In the genomic region with DNA sequence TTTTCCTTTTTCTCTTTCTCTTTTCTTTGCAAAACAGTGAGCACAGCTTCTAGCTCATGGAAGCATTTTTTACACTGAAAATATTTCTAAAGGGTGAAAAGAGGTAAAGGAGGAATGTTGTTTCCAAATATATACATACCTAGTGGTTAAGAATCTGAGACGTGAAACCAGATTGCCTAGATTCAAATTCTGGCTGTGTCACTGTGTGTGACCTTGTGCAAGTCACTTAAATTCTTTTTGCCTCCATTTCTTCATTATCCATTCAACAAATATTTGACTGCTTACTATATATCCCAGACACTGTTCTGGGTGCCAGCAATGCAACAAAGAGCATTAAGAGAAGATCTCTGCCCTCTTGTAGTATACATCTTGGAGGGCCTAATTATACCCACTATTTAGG, we compare ENCODE assay signal across 23 cellular contexts. TPM values are rescaled to one million over a fixed set of nuclear protein-coding genes. Genes with fewer than 3 reads are reported as not detected.
DNase-seq lines count a peak whose midpoint lies in the region; ATAC-seq and TF ChIP-seq lines count a peak whose summit lies in the region.
"Had no signal": no experiment of that assay in that cellular context is flagged by ENCODE, and none has a peak within 500 bp of the region (broad histone marks: within the 10 kb centered on the region; RNA-seq: fewer than 3 reads in every experiment).

No MANE protein-coding gene starts in this region.

- H3K4me3 ChIP-seq in AG04449 (ENCODE audit: low read depth, low read length) (no peak overlapping the region), fibroblast of villous mesenchyme (ENCODE audit: low read depth, low read length) (no peak overlapping the region), upper lobe of left lung (no peak overlapping the region)
- H3K4me3 ChIP-seq: K562 had no signal

- no peaks in the 10 kb centered on the region for H3K9me3 ChIP-seq in upper lobe of left lung

- no peak for TF ChIP-seq EP300 in upper lobe of left lung (IDR thresholded peaks at IDR 0.05)

- TF ChIP-seq POLR2A in upper lobe of left lung (IDR thresholded peaks at IDR 0.05): no peak

- CTCF ChIA-PET in AG04449 (lab: Yijun Ruan, JAX): no interaction called here

- WGBS in upper lobe of left lung, 2 donors: 70 to 88% methylated on average over 1 of the region's 1 CpG

- peak; percentile 34 for DNase-seq in AG04449 (ENCODE audit: low read depth, low spot score)
- DNase-seq in HCEC 1CT: peak; percentile 18
- peak; percentile 15 for DNase-seq in amniotic epithelial cell (ENCODE audit: low read depth)
- DNase-seq in fibroblast of villous mesenchyme (ENCODE audit: low read depth): peak; percentile 29
- no peak for DNase-seq in upper lobe of left lung
- no peak for DNase-seq in cortex of kidney (lab: John Stamatoyannopoulos, UW)
- DNase-seq: ACHN, GF-D8, GOT3, NCI-H1105, NCI-H146, NCI-H2029, NCI-H2227 treated with DMSO at 0.1 percent for 48 hours, NCI-H510A, NCI-H748 treated with DMSO at 0.1 percent for 48 hours, SIG-M5 had no signal

- H3K4me1 ChIP-seq in upper lobe of left lung: peaks cover 3 to 12% (median 4%) of the 10 kb centered on the region in 4 donors

- no peaks in the 10 kb centered on the region for H3K27me3 ChIP-seq in upper lobe of left lung

- no peaks in the 10 kb centered on the region for H3K36me3 ChIP-seq in upper lobe of left lung

- no peak for ATAC-seq in upper lobe of left lung (ENCODE audit: low FRiP score in 2 of 2)
- no peak for ATAC-seq in GM19328 (IDR thresholded peaks at IDR 0.05; ENCODE audit: unreplicated experiment)
- ATAC-seq in GM21381 (IDR thresholded peaks at IDR 0.05; ENCODE audit: unreplicated experiment): no peak
- ATAC-seq: HCT116, K562, Panc1, SK-N-SH treated with all-trans-retinoic acid at 6 μM for 48 hours had no signal

- POLR2A ChIA-PET in AG04449 (lab: Yijun Ruan, JAX): no interaction called here

- no peak for TF ChIP-seq CTCF in AG04449 (IDR thresholded peaks at IDR 0.05; ENCODE audit: insufficient read depth, low read length, missing control alignments)
- no peak for TF ChIP-seq CTCF in fibroblast of villous mesenchyme (IDR thresholded peaks at IDR 0.05; ENCODE audit: insufficient read depth, low read depth, low read length)
- no peak for TF ChIP-seq CTCF in upper lobe of left lung (IDR thresholded peaks at IDR 0.05)

- no peak overlapping the region for H3K27ac ChIP-seq in upper lobe of left lung
- H3K27ac ChIP-seq: 22Rv1 had no signal

RNA-seq across cellular contexts. Expression of a gene that starts 53.3 kb away (rescaled TPM):
- total RNA-seq in fibroblast of villous mesenchyme: 23.8 and 41.9 TPM in 2 replicates
- 10 to 100 TPM; 13.4 to 40.3 (median 19.6) TPM for total RNA-seq in upper lobe of left lung

Comparison
In these comparisons a context has a peak if more than half of its experiments do, and no peak if none do; other contexts are left out.
1. DNase-seq: peak in AG04449 (single experiment), HCEC 1CT (single experiment), amniotic epithelial cell (single experiment) and fibroblast of villous mesenchyme (single experiment); none in upper lobe of left lung (0 of 2) and cortex of kidney (single experiment).